19 cellular contexts compared by ENCODE assay signal in the genomic region with DNA sequence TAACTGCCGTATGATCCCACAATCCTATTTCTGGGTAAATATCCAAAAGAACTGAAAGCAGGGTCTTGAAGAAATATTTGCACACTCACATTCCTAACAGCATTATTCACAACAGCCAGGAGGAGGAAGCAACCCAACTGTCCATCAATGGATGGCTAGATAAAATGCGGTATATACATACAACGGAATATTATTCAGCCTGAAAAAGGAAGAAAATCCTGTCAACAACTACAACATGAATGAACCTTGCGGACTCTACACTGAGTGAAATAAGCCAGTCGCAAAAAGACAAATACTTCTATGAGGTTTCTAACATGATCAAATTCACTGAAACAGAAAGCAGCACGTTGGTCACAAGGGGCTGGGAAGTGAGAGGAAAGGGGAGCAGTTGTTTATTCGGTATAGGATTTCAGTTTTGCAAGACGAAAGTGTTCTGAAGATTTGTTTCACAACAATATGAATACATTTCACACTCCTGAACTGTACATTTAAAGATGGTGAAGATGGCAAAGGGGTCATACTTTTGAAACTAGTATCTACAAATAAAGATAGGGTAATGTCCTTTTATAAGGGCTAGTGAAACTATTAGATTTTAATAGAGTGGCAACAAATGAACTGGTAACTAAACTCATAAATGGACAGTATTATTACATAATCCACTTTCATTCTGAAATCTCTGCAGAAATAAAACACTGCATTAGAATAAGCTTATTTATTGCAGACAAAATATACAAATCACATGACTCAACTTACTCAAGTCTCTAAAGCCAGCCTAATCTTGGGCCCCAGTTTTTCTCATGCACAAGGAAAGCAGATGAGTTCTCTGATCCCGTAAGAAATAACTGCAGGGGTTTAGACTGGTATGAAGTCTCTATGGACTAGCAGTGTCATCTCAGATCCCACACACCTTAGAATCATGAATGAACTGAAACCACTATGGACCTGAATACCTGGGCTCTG. TPM values are rescaled to one million over a fixed set of nuclear protein-coding genes. Genes with fewer than 3 reads are reported as not detected.
DNase-seq lines count a peak whose midpoint lies in the region; ATAC-seq and TF ChIP-seq lines count a peak whose summit lies in the region.
"Had no signal": no experiment of that assay in that cellular context is flagged by ENCODE, and none has a peak within 500 bp of the region (broad histone marks: within the 10 kb centered on the region; RNA-seq: fewer than 3 reads in every experiment).

No MANE protein-coding gene starts in this region.

- H3K36me3 ChIP-seq in hepatocyte (replicated peaks; ENCODE audit: insufficient read depth, low read depth) (no peaks in the 10 kb centered on the region), subcutaneous abdominal adipose tissue (ENCODE audit: control insufficient read depth in 5 of 5, insufficient read depth in 5 of 5, low read length in 5 of 5) (peaks cover 0 to 17% (median 11%) of the 10 kb centered on the region in 5 donors), aorta (ENCODE audit: control insufficient read depth in 1 of 2, insufficient read depth in 2 of 2, low read length in 1 of 2) (no peaks in the 10 kb centered on the region)

- no peaks in the 10 kb centered on the region for H3K27me3 Mint-ChIP-seq in activated T-cell treated with anti-CD3 and anti-CD28 coated beads, Interleukin-2, amount 50 U/mL, for 72 hours (ENCODE audit: low read depth)
- no peaks in the 10 kb centered on the region for H3K27me3 Mint-ChIP-seq in CD14-positive monocyte (ENCODE audit: low read depth in 3 of 3)
- H3K27me3 Mint-ChIP-seq: CD8-positive, alpha-beta memory T cell; naive thymus-derived CD4-positive, alpha-beta T cell; progenitor cell of endocrine pancreas had no signal

- H3K4me2 ChIP-seq in hepatocyte: peak overlapping the region; percentile 59

- TF ChIP-seq CTCF in hepatocyte (IDR thresholded peaks at IDR 0.05; ENCODE audit: poor library complexity): no peak
- no peak for TF ChIP-seq CTCF in CD14-positive monocyte (IDR thresholded peaks at IDR 0.05)

- no peaks in the 10 kb centered on the region for H3K9me2 ChIP-seq in hepatocyte (replicated peaks; ENCODE audit: insufficient read depth)

- 86% methylated on average over 9 of the region's 9 CpGs for WGBS in hepatocyte (ENCODE audit: low lambda C conversion rate, missing lambda C conversion rate)
- 84 to 88% methylated on average over 9 of the region's 9 CpGs for WGBS in aorta, 2 donors

- H3K27me3 ChIP-seq in hepatocyte: no peaks in the 10 kb centered on the region
- H3K27me3 ChIP-seq in subcutaneous abdominal adipose tissue (ENCODE audit: control insufficient read depth in 5 of 5, insufficient read depth in 4 of 5, low read length in 5 of 5): no peaks in the 10 kb centered on the region
- H3K27me3 ChIP-seq in aorta (ENCODE audit: control insufficient read depth in 1 of 2, insufficient read depth in 2 of 2, low read length in 1 of 2): no peaks in the 10 kb centered on the region
- H3K27me3 ChIP-seq: stomach had no signal

- peak overlapping the region in 1 of 2 donors; percentile 46 for H3K4me3 Mint-ChIP-seq in activated T-cell treated with anti-CD3 and anti-CD28 coated beads, Interleukin-2, amount 50 U/mL, for 72 hours
- H3K4me3 Mint-ChIP-seq in CD14-positive monocyte: no peak overlapping the region

- DNase-seq in activated T-cell treated with anti-CD3 and anti-CD28 coated beads, Interleukin-2, amount 50 U/mL, for 72 hours: peak in 1 of 2 donors; percentile 7
- DNase-seq in activated T-cell treated with anti-CD3 and anti-CD28 coated beads, Interleukin-2, amount 50 U/mL, for 48 hours: no peak
- DNase-seq in hepatocyte (ENCODE audit: low spot score) (no peak), CD14-positive monocyte (ENCODE audit: low spot score) (no peak), retina (no peak), aorta (no peak)
- DNase-seq: activated naive CD4-positive, alpha-beta T cell treated with Interleukin-2 at 50 U/mL for 16 hours; CD8-positive, alpha-beta memory T cell; DMS79 treated with DMSO at 0.1 percent for 48 hours; effector CD8-positive, alpha-beta T cell; MV-4-11; naive thymus-derived CD4-positive, alpha-beta T cell; NCI-H2081; stomach had no signal

- no peaks in the 10 kb centered on the region for H3K9me3 ChIP-seq in hepatocyte (ENCODE audit: low read depth)
- no peaks in the 10 kb centered on the region for H3K9me3 ChIP-seq in subcutaneous abdominal adipose tissue (ENCODE audit: control insufficient read depth in 5 of 5, low read length in 5 of 5)
- no peaks in the 10 kb centered on the region for H3K9me3 ChIP-seq in aorta (ENCODE audit: control insufficient read depth, low read length)
- H3K9me3 ChIP-seq: stomach had no signal

- ATAC-seq in activated T-cell treated with anti-CD3 and anti-CD28 coated beads, Interleukin-2, amount 50 U/mL, for 72 hours (replicated peaks in 1 of 2): peak; percentile 56 to 59
- ATAC-seq in aorta (ENCODE audit: low FRiP score): no peak
- ATAC-seq: naive thymus-derived CD4-positive, alpha-beta T cell; Panc1 had no signal

- peaks cover 52% of the 10 kb centered on the region for H4K20me1 ChIP-seq in hepatocyte (ENCODE audit: insufficient read depth, poor library complexity, severe bottlenecking)

- H3K27ac ChIP-seq in angular gyrus (ENCODE audit: low read depth, low read length) (peak overlapping the region; percentile 31), hepatocyte (no peak overlapping the region), subcutaneous abdominal adipose tissue (ENCODE audit: low read depth, low read length) (peak overlapping the region; percentile 45), aorta (ENCODE audit: low read depth in 1 of 2, low read length in 2 of 2) (no peak overlapping the region)
- H3K27ac ChIP-seq: stomach, VCaP had no signal

- H3K9ac ChIP-seq in subcutaneous abdominal adipose tissue (ENCODE audit: low read length in 5 of 5): peak overlapping the region in 1 of 5 donors; percentile 52

- no peaks in the 10 kb centered on the region for H3K9me3 Mint-ChIP-seq in activated T-cell treated with anti-CD3 and anti-CD28 coated beads, Interleukin-2, amount 50 U/mL, for 72 hours
- no peaks in the 10 kb centered on the region for H3K9me3 Mint-ChIP-seq in CD14-positive monocyte
- H3K9me3 Mint-ChIP-seq: CD8-positive, alpha-beta memory T cell; naive thymus-derived CD4-positive, alpha-beta T cell had no signal

- peaks cover 9 to 36% of the 10 kb centered on the region in 2 donors for H3K36me3 Mint-ChIP-seq in activated T-cell treated with anti-CD3 and anti-CD28 coated beads, Interleukin-2, amount 50 U/mL, for 72 hours (ENCODE audit: insufficient read depth in 2 of 2)
- H3K36me3 Mint-ChIP-seq in CD14-positive monocyte: peaks cover 28 to 53% of the 10 kb centered on the region in 2 donors

- no peak overlapping the region for H2AFZ ChIP-seq in hepatocyte

- peaks cover 67% of the 10 kb centered on the region for H3K4me1 Mint-ChIP-seq in activated T-cell treated with anti-CD3 and anti-CD28 coated beads, Interleukin-2, amount 50 U/mL, for 72 hours (ENCODE audit: low read depth)
- peaks cover 31% of the 10 kb centered on the region for H3K4me1 Mint-ChIP-seq in CD14-positive monocyte

- H3K27ac Mint-ChIP-seq in activated T-cell treated with anti-CD3 and anti-CD28 coated beads, Interleukin-2, amount 50 U/mL, for 72 hours: peak overlapping the region; percentile 93
- peak overlapping the region in 2 of 7 donors; percentile 12 to 64 for H3K27ac Mint-ChIP-seq in CD14-positive monocyte

- H3K79me2 ChIP-seq in hepatocyte: peaks cover 97% of the 10 kb centered on the region

- H3K4me1 ChIP-seq in hepatocyte (ENCODE audit: insufficient read depth) (peaks cover 23% of the 10 kb centered on the region), subcutaneous abdominal adipose tissue (ENCODE audit: control insufficient read depth in 5 of 5, insufficient read depth in 5 of 5, low read length in 5 of 5) (peaks cover 0 to 34% (median 20%) of the 10 kb centered on the region in 5 donors), aorta (ENCODE audit: control insufficient read depth in 1 of 2, insufficient read depth in 2 of 2, low read length in 2 of 2) (no peaks in the 10 kb centered on the region)

- H3K4me3 ChIP-seq in hepatocyte (no peak overlapping the region), subcutaneous abdominal adipose tissue (ENCODE audit: low read depth in 1 of 5, low read length in 5 of 5) (no peak overlapping the region), aorta (ENCODE audit: low read length in 2 of 2) (no peak overlapping the region)
- H3K4me3 ChIP-seq: stomach had no signal

- intact Hi-C loops in CD14-positive monocyte (cut with micrococcal nuclease): no loop called here
- intact Hi-C loops in aorta (cut with DNase I): no loop called here

RNA-seq across cellular contexts. Expression of a gene that starts 6.0 kb away (rescaled TPM):
- 10 to 100 TPM; 70.3 to 70.8 TPM for total RNA-seq in activated T-cell treated with anti-CD3 and anti-CD28 coated beads, Interleukin-2, amount 50 U/mL, for 72 hours
- total RNA-seq in hepatocyte (118 and 128 TPM in 2 replicates), aorta (100 to 1,000 TPM in 1 of 2 donors, 10 to 100 TPM in 1; 68.8 to 100 TPM)
- polyA plus RNA-seq in hepatocyte (54.8 and 77.7 TPM in 2 replicates), CD14-positive monocyte (10 to 100 TPM in 1 of 2 donors, 1 to 10 TPM in 1; 6.5 to 10.2 TPM), aorta (10 to 100 TPM; 21.2 to 35.1 TPM)

Comparison
In these comparisons a context has a peak if more than half of its experiments do, and no peak if none do; other contexts are left out.
1. H3K27ac ChIP-seq: peak in angular gyrus (single experiment) and subcutaneous abdominal adipose tissue (single experiment); none in hepatocyte (single experiment) and aorta (0 of 2).